11 cellular contexts compared by ENCODE assay signal in genomic region chr22:42742940-42743339, GRCh38. TPM values are rescaled to one million over a fixed set of nuclear protein-coding genes. Genes with fewer than 3 reads are reported as not detected.
DNase-seq lines count a peak whose midpoint lies in the region; ATAC-seq and TF ChIP-seq lines count a peak whose summit lies in the region.
"Had no signal": no experiment of that assay in that cellular context is flagged by ENCODE, and none has a peak within 500 bp of the region (broad histone marks: within the 10 kb centered on the region; RNA-seq: fewer than 3 reads in every experiment).

No MANE protein-coding gene starts in this region.

- H3K27me3 ChIP-seq in H7 (ENCODE audit: control insufficient read depth, insufficient read depth, low read length) = no peaks in the 10 kb centered on the region
- no peaks in the 10 kb centered on the region for H3K27me3 ChIP-seq in esophagus (ENCODE audit: control insufficient read depth in 1 of 2, insufficient read depth in 2 of 2, low read length in 2 of 2)
- no peaks in the 10 kb centered on the region for H3K27me3 ChIP-seq in lung (ENCODE audit: control insufficient read depth, insufficient read depth)
- no peaks in the 10 kb centered on the region for H3K27me3 ChIP-seq in testis

- WGBS in esophagus, 2 donors = 58 to 67% methylated on average over 8 of the region's 8 CpGs
- WGBS in lung, 2 donors = 67 to 80% methylated on average over 8 of the region's 8 CpGs
- WGBS in testis, 2 donors = 18 to 43% methylated on average over 3 to 8 of the region's 8 CpGs

- no peaks in the 10 kb centered on the region for H3K9me3 Mint-ChIP-seq in HFFc6
- H3K9me3 Mint-ChIP-seq: activated B cell treated with CpG ODN at 0.5 μM for 24 hours; CD4-positive, alpha-beta memory T cell had no signal

- no peak overlapping the region for H3K4me3 Mint-ChIP-seq in HFFc6
- H3K4me3 Mint-ChIP-seq: activated B cell treated with CpG ODN at 0.5 μM for 24 hours; CD4-positive, alpha-beta memory T cell had no signal

- peaks cover 27% of the 10 kb centered on the region for H3K4me1 Mint-ChIP-seq in HFFc6 (ENCODE audit: low read depth)
- H3K4me1 Mint-ChIP-seq: CD4-positive, alpha-beta memory T cell had no signal

- H3K27ac Mint-ChIP-seq in HFFc6 = no peak overlapping the region
- H3K27ac Mint-ChIP-seq: activated B cell treated with CpG ODN at 0.5 μM for 24 hours; CD4-positive, alpha-beta memory T cell had no signal

- H3K4me3 ChIP-seq in H7 (ENCODE audit: insufficient read depth, low read depth, low read length) (no peak overlapping the region), esophagus (ENCODE audit: low read depth in 1 of 2, low read length in 2 of 2) (no peak overlapping the region), lung (no peak overlapping the region), testis (peak overlapping the region in 1 of 2 donors; percentile 1)

- TF ChIP-seq POLR2A in testis (IDR thresholded peaks at IDR 0.05) = no peak

- H3K27ac ChIP-seq in esophagus (ENCODE audit: low read depth in 2 of 2, low read length in 1 of 2) (peak overlapping the region; percentile 67 to 85), lung (ENCODE audit: low read depth in 1 of 2, low read length in 1 of 2) (peak overlapping the region; percentile 10 to 80), testis (peak overlapping the region in 1 of 2 donors; percentile 21)

- peaks cover 7% of the 10 kb centered on the region for H3K27me3 Mint-ChIP-seq in HFFc6 (ENCODE audit: insufficient read depth)

- H3K9me3 ChIP-seq in esophagus (ENCODE audit: control insufficient read depth in 2 of 2, insufficient read depth in 1 of 2, low read depth in 1 of 2, low read length in 1 of 2) (no peaks in the 10 kb centered on the region), lung (ENCODE audit: control insufficient read depth in 2 of 2, insufficient read depth in 1 of 2, low read length in 1 of 2) (no peaks in the 10 kb centered on the region), testis (no peaks in the 10 kb centered on the region)

- H3K36me3 Mint-ChIP-seq in HFFc6 (ENCODE audit: low read depth) = no peaks in the 10 kb centered on the region
- H3K36me3 Mint-ChIP-seq: CD4-positive, alpha-beta memory T cell had no signal

- H3K36me3 ChIP-seq in H7 (replicated peaks; ENCODE audit: control insufficient read depth, insufficient read depth, low read length) = no peaks in the 10 kb centered on the region
- no peaks in the 10 kb centered on the region for H3K36me3 ChIP-seq in esophagus (ENCODE audit: control insufficient read depth in 2 of 2, insufficient read depth in 2 of 2, low read length in 1 of 2)
- no peaks in the 10 kb centered on the region for H3K36me3 ChIP-seq in lung (ENCODE audit: control insufficient read depth in 2 of 2, insufficient read depth in 2 of 2, low read length in 2 of 2)
- no peaks in the 10 kb centered on the region for H3K36me3 ChIP-seq in testis (ENCODE audit: low read depth, missing control alignments)

- TF ChIP-seq CTCF in lung (IDR thresholded peaks at IDR 0.05; ENCODE audit: control extremely low read depth, extremely low read depth) = no peak
- no peak for TF ChIP-seq CTCF in testis (IDR thresholded peaks at IDR 0.05)
- no peak for TF ChIP-seq CTCF in HFFc6 (IDR thresholded peaks at IDR 0.05)

- DNase-seq in H7 (peak; percentile 97), lung (ENCODE audit: low spot score) (no peak), testis (peak; percentile 77), HFFc6 (no peak), RPMI8226 (no peak), NK-92 (lab: John Stamatoyannopoulos, UW; ENCODE audit: unreplicated experiment) (no peak)
- DNase-seq: activated B cell treated with CpG ODN at 0.5 μM for 24 hours; CD4-positive, alpha-beta memory T cell had no signal

- H3K4me1 ChIP-seq in esophagus (ENCODE audit: control insufficient read depth in 2 of 2, insufficient read depth in 2 of 2, low read length in 1 of 2) = peaks cover 4 to 6% of the 10 kb centered on the region in 2 donors
- peaks cover 2 to 6% of the 10 kb centered on the region in 2 donors for H3K4me1 ChIP-seq in lung (ENCODE audit: control insufficient read depth in 2 of 2, insufficient read depth in 2 of 2, low read length in 2 of 2)
- H3K4me1 ChIP-seq in testis = peaks cover 6% of the 10 kb centered on the region

- peak; percentile 28 for ATAC-seq in lung (ENCODE audit: insufficient read depth, low FRiP score)
- ATAC-seq in HG02870 (IDR thresholded peaks at IDR 0.05; ENCODE audit: unreplicated experiment) = no peak

- intact Hi-C loops in testis (cut with DNase I; ENCODE audit: low total_unique reads) = no loop called here

RNA-seq across cellular contexts. Expression of gene A4GALT, which starts 22.3 kb away (rescaled TPM):
- total RNA-seq in H7 (2014; rRNA removed; shearing (Covaris generic)) = 7.6 and 9.6 TPM in 2 replicates
- polyA plus RNA-seq in esophagus = 10 to 100 TPM; 19.3 to 50.3 TPM
- 10 to 100 TPM in 1 of 2 donors, 1 to 10 TPM in 1; 8.6 to 24.8 TPM for total RNA-seq in lung
- polyA plus RNA-seq in lung = 10 to 100 TPM; 23.9 to 29.3 TPM
- 10 to 100 TPM; 15.7 to 17.3 TPM for total RNA-seq in testis
- 13.5 TPM for polyA plus RNA-seq in testis (ENCODE audit: insufficient read depth, low read depth, low replicate concordance)
- 10 to 100 TPM; 12.2 to 14.3 (median 13.1) TPM for total RNA-seq in HFFc6 (2021; fragmentation: NEBNext Ultra II Directional; extraction: Animal tissue kit (Norgen Biotek cat#: 25700))
- total RNA-seq: SK-MEL-5 had no signal
- polyA plus RNA-seq: CD4-positive, alpha-beta memory T cell had no signal

Comparison
In these comparisons a context has a peak if more than half of its experiments do, and no peak if none do; other contexts are left out.
1. DNase-seq: peak in H7 (single experiment) and testis (single experiment); none in lung (single experiment), HFFc6 (single experiment), RPMI8226 (single experiment) and NK-92 (single experiment).